In genomic region chrY:18325499-18326283, GRCh38 we compare ENCODE assay signal across 7 cellular contexts.
A peak's percentile ranks its signal among the peaks of the same experiment; 100 is the strongest.
DNase-seq lines count a peak whose midpoint lies in the region; ATAC-seq and TF ChIP-seq lines count a peak whose summit lies in the region.
"Not testable (repeated sequence)": the region's sequence is repeated elsewhere in the genome, so short reads cannot be mapped to it uniquely, and the experiment has no call there.

No MANE protein-coding gene starts in this region.

- H3K36me3 ChIP-seq in GM23338 (ENCODE audit: insufficient read depth) = not testable (repeated sequence)

- H3K27me3 Mint-ChIP-seq in CD4-positive, alpha-beta T cell; GM23338 (ENCODE audit: insufficient read depth, low read depth, poor library complexity); activated T-helper 17 cell treated with anti-CD3 and anti-CD28 coated beads, Interleukin-2, amount 50 U/mL, for 72 hours: not testable (repeated sequence)

- not testable (repeated sequence) for H4K20me1 ChIP-seq in GM23338 (replicated peaks; ENCODE audit: insufficient read depth)

- not testable (repeated sequence) for TF ChIP-seq CTCF in CD4-positive, alpha-beta T cell (IDR thresholded peaks at IDR 0.05); GM23338 (conservative IDR thresholded peaks at IDR 0.05; ENCODE audit: low read depth in 2 of 2); foreskin keratinocyte (conservative IDR thresholded peaks at IDR 0.05)

- not testable (repeated sequence) for H3K27me3 ChIP-seq in CD4-positive, alpha-beta T cell (ENCODE audit: control insufficient read depth, insufficient read depth, low read length); GM23338 (ENCODE audit: insufficient read depth); foreskin keratinocyte

- H3K27ac Mint-ChIP-seq in CD4-positive, alpha-beta T cell; GM23338; activated T-helper 17 cell treated with anti-CD3 and anti-CD28 coated beads, Interleukin-2, amount 50 U/mL, for 72 hours; stimulated activated effector memory CD8-positive, alpha-beta T cell treated with anti-CD3 and anti-CD28 coated beads, Interleukin-12 subunit alpha, Interleukin-12 subunit beta, amount 100 ng/mL, for 72 hours: not testable (repeated sequence)

- not testable (repeated sequence) for H3K4me1 Mint-ChIP-seq in CD4-positive, alpha-beta T cell (ENCODE audit: low read depth); GM23338; activated T-helper 17 cell treated with anti-CD3 and anti-CD28 coated beads, Interleukin-2, amount 50 U/mL, for 72 hours; stimulated activated effector memory CD8-positive, alpha-beta T cell treated with anti-CD3 and anti-CD28 coated beads, Interleukin-12 subunit alpha, Interleukin-12 subunit beta, amount 100 ng/mL, for 72 hours

- not testable (repeated sequence) for H3K9me3 Mint-ChIP-seq in CD4-positive, alpha-beta T cell; GM23338; activated T-helper 17 cell treated with anti-CD3 and anti-CD28 coated beads, Interleukin-2, amount 50 U/mL, for 72 hours; stimulated activated effector memory CD8-positive, alpha-beta T cell treated with anti-CD3 and anti-CD28 coated beads, Interleukin-12 subunit alpha, Interleukin-12 subunit beta, amount 100 ng/mL, for 72 hours

- DNase-seq in CD4-positive, alpha-beta T cell; GM23338 (ENCODE audit: low spot score); foreskin keratinocyte; stimulated activated effector memory CD8-positive, alpha-beta T cell treated with anti-CD3 and anti-CD28 coated beads, Interleukin-12 subunit alpha, Interleukin-12 subunit beta, amount 100 ng/mL, for 72 hours (ENCODE audit: low spot score in 2 of 2): not testable (repeated sequence)

- intact Hi-C loops in CD4-positive, alpha-beta T cell (cut with DNase I, micrococcal nuclease) = not testable (repeated sequence)

- POLR2A ChIA-PET in CD4-positive, alpha-beta T cell (lab: Charles Lee) = not testable (repeated sequence)

- not testable (repeated sequence) for H3K4me2 ChIP-seq in GM23338

- not testable (repeated sequence) for H3K4me3 ChIP-seq in GM23338

- not testable (repeated sequence) for H3K9me2 ChIP-seq in GM23338 (ENCODE audit: insufficient read depth)

- not testable (repeated sequence) for H2AFZ ChIP-seq in GM23338

- not testable (repeated sequence) for H3K79me2 ChIP-seq in GM23338 (replicated peaks; ENCODE audit: insufficient read depth)

- peak; percentile 46 for ATAC-seq in CD4-positive, alpha-beta T cell (ENCODE audit: poor library complexity)
- ATAC-seq in GM19397 (IDR thresholded peaks at IDR 0.05; ENCODE audit: unreplicated experiment) (peak; percentile 67), GM23338 (peak; percentile 89), HG03571 (IDR thresholded peaks at IDR 0.05; ENCODE audit: unreplicated experiment) (peak; percentile 72), foreskin keratinocyte (peak; percentile 75)
- peak; percentile 43 for ATAC-seq in activated T-helper 17 cell treated with anti-CD3 and anti-CD28 coated beads, Interleukin-2, amount 50 U/mL, for 72 hours (replicated peaks)
- ATAC-seq in stimulated activated effector memory CD8-positive, alpha-beta T cell treated with anti-CD3 and anti-CD28 coated beads, Interleukin-12 subunit alpha, Interleukin-12 subunit beta, amount 100 ng/mL, for 72 hours = peak; percentile 60

- not testable (repeated sequence) for H3F3A ChIP-seq in GM23338 (replicated peaks; ENCODE audit: low read depth)

- not testable (repeated sequence) for H3K9me3 ChIP-seq in CD4-positive, alpha-beta T cell (ENCODE audit: control insufficient read depth, low read length)

- CTCF ChIA-PET in CD4-positive, alpha-beta T cell (lab: Charles Lee) = not testable (repeated sequence)

- H3K36me3 Mint-ChIP-seq in CD4-positive, alpha-beta T cell (ENCODE audit: low read depth); GM23338 (ENCODE audit: low read depth); activated T-helper 17 cell treated with anti-CD3 and anti-CD28 coated beads, Interleukin-2, amount 50 U/mL, for 72 hours (ENCODE audit: low read depth); stimulated activated effector memory CD8-positive, alpha-beta T cell treated with anti-CD3 and anti-CD28 coated beads, Interleukin-12 subunit alpha, Interleukin-12 subunit beta, amount 100 ng/mL, for 72 hours: not testable (repeated sequence)

- not testable (repeated sequence) for H3K4me1 ChIP-seq in GM23338 (ENCODE audit: insufficient read depth); foreskin keratinocyte

- not testable (repeated sequence) for H3K27ac ChIP-seq in CD4-positive, alpha-beta T cell (ENCODE audit: low read depth, low read length); GM23338 (ENCODE audit: low read depth); foreskin keratinocyte

- H3K4me3 Mint-ChIP-seq in CD4-positive, alpha-beta T cell; GM23338; activated T-helper 17 cell treated with anti-CD3 and anti-CD28 coated beads, Interleukin-2, amount 50 U/mL, for 72 hours; stimulated activated effector memory CD8-positive, alpha-beta T cell treated with anti-CD3 and anti-CD28 coated beads, Interleukin-12 subunit alpha, Interleukin-12 subunit beta, amount 100 ng/mL, for 72 hours: not testable (repeated sequence)
